Comparison of ENCODE assay signal across 1 cellular context in genomic region chr4:165627548-165627947, GRCh38.
TF ChIP-seq lines count a peak whose summit lies in the region.

No MANE protein-coding gene starts in this region.

TF ChIP-seq in SK-N-SH, 30 proteins besides CTCF, POLR2A, EP300 and RAD21 (continued from another document):
- no peak for TF ChIP-seq ZBTB33 (IDR thresholded peaks at IDR 0.05; ENCODE audit: borderline replicate concordance, low read depth)
- no peak for TF ChIP-seq USF2 (IDR thresholded peaks at IDR 0.05; ENCODE audit: borderline replicate concordance, low read depth, low read length)
- no peak for TF ChIP-seq JUND (IDR thresholded peaks at IDR 0.05)
- no peak for TF ChIP-seq POLR2AphosphoS5 (IDR thresholded peaks at IDR 0.05; ENCODE audit: low read depth, low read length)
- no peak for TF ChIP-seq EZH2phosphoT487 (IDR thresholded peaks at IDR 0.05; ENCODE audit: borderline replicate concordance, low read depth)
- no peak for TF ChIP-seq RCOR1 (IDR thresholded peaks at IDR 0.05; ENCODE audit: low read length)
